ENCODE assay signal across 8 cellular contexts in the genomic region with DNA sequence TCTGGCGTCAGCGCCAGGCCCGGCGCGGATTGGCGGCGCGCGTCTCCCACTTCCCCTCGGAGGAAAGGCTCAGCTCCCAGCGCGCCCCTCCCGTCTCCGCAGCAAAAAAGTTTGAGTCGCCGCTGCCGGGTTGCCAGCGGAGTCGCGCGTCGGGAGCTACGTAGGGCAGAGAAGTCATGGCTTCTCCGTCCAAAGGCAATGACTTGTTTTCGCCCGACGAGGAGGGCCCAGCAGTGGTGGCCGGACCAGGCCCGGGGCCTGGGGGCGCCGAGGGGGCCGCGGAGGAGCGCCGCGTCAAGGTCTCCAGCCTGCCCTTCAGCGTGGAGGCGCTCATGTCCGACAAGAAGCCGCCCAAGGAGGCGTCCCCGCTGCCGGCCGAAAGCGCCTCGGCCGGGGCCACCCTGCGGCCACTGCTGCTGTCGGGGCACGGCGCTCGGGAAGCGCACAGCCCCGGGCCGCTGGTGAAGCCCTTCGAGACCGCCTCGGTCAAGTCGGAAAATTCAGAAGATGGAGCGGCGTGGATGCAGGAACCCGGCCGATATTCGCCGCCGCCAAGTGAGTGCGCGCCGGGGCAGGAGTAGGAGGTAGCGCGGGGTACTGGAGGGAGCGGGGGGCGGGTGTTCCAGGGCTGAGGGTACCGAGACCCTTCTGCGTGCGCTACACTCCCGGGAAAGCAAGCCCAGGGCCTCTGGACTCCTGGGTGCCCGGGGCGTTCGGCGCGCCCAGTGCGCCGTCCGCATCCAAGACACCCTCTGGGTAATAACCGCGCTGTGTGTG. TPM values are rescaled to one million over a fixed set of nuclear protein-coding genes. Genes with fewer than 3 reads are reported as not detected.
A peak's percentile ranks its signal among the peaks of the same experiment; 100 is the strongest.
DNase-seq lines count a peak whose midpoint lies in the region; ATAC-seq, FAIRE-seq and TF ChIP-seq lines count a peak whose summit lies in the region.

A gene (plus strand): TSS at position 99 of the 777 bp plus-strand sequence. CDS start 78 bp downstream, at position 177.

- peak within 1 kb of the TSS; percentile 89 for H2AFZ ChIP-seq in keratinocyte (ENCODE audit: control insufficient read depth, low read length)

- peak within 1 kb of the TSS; percentile 19 to 46 for H3K9ac ChIP-seq in colonic mucosa (ENCODE audit: low read depth in 2 of 2, low read length in 2 of 2)
- H3K9ac ChIP-seq in keratinocyte (ENCODE audit: control insufficient read depth, extremely low read depth, insufficient read depth, low read length) = peak within 1 kb of the TSS; percentile 69

- no peaks in the 10 kb centered on the region for H3K9me1 ChIP-seq in keratinocyte (ENCODE audit: control insufficient read depth, extremely low read depth, insufficient read depth, low read length)

- peak; percentile 73 for DNase-seq in GOT3 (lab: John Stamatoyannopoulos, UW)
- DNase-seq in SK-MEL-5 (ENCODE audit: low read depth, low spot score) = peak; percentile 85
- DNase-seq in colonic mucosa = peak; percentile 84
- peak; percentile 23 for DNase-seq in keratinocyte (ENCODE audit: low read depth, low spot score)
- DNase-seq in small intestine = peak; percentile 84
- DNase-seq in NCI-H2029 treated with DMSO at 0.1 percent for 48 hours (lab: John Stamatoyannopoulos, UW) = no peak

- intact Hi-C loops in colonic mucosa (cut with DNase I) = no loop called here

- H3K27ac ChIP-seq in colonic mucosa (no peak within 1 kb of the TSS), keratinocyte (ENCODE audit: control insufficient read depth, insufficient read depth, low read length) (no peak within 1 kb of the TSS), small intestine (ENCODE audit: low read depth in 1 of 2, low read length in 1 of 2) (no peak within 1 kb of the TSS)

- H3K9me3 ChIP-seq in colonic mucosa (no peaks in the 10 kb centered on the region), keratinocyte (ENCODE audit: control insufficient read depth, low read depth, low read length) (no peaks in the 10 kb centered on the region), small intestine (ENCODE audit: control insufficient read depth, low read depth) (no peaks in the 10 kb centered on the region)

- dilution Hi-C loops in keratinocyte (cut with MboI; ENCODE audit: extremely low pct_ligation_motif_present, low sequenced_read_pairs) = no loop called here

- TF ChIP-seq CTCF in colonic mucosa (IDR thresholded peaks at IDR 0.05) (no peak), keratinocyte (optimal IDR thresholded peaks at IDR 0.05 in 1 of 3, IDR thresholded peaks at IDR 0.05 in 1 of 3, conservative IDR thresholded peaks at IDR 0.05 in 1 of 3; ENCODE audit: extremely low read depth in 1 of 3, insufficient read depth in 2 of 3, low read length in 3 of 3) (no peak)

- in situ Hi-C loops in SK-MEL-5 (cut with HindIII; ENCODE audit: low pct_unique_long_range_greater_than_20kb, low sequenced_read_pairs) = no loop called here

- 3 to 6% (median 3%) methylated on average over 85 to 87 of the region's 87 CpGs for WGBS in small intestine, 3 donors

- no peak for ATAC-seq in GM19467 (IDR thresholded peaks at IDR 0.05; ENCODE audit: unreplicated experiment)
- no peak for ATAC-seq in HG03280 (IDR thresholded peaks at IDR 0.05; ENCODE audit: unreplicated experiment)

- H3K27me3 ChIP-seq in colonic mucosa (peaks cover 51% of the 10 kb centered on the region), keratinocyte (ENCODE audit: control insufficient read depth, extremely low read depth, insufficient read depth, low read length) (peaks cover 34% of the 10 kb centered on the region), small intestine (ENCODE audit: control insufficient read depth in 2 of 2, insufficient read depth in 2 of 2, low read length in 2 of 2) (peaks cover 14 to 46% of the 10 kb centered on the region in 2 donors)

- H4K20me1 ChIP-seq in keratinocyte (ENCODE audit: control insufficient read depth, extremely low read depth, insufficient read depth, low read length) = no peaks in the 10 kb centered on the region

- H3K4me2 ChIP-seq in keratinocyte (ENCODE audit: control insufficient read depth, extremely low read depth, insufficient read depth, low read depth, low read length) = peak within 1 kb of the TSS; percentile 94

- FAIRE-seq in keratinocyte (lab: Jason Lieb, UNC) (no peak), small intestine (lab: Jason Lieb, UNC) (no peak)

- no peaks in the 10 kb centered on the region for H3K36me3 ChIP-seq in colonic mucosa
- peaks cover 0 to 2% of the 10 kb centered on the region in 2 experiments for H3K36me3 ChIP-seq in keratinocyte (ENCODE audit: control insufficient read depth in 2 of 2, extremely low read depth in 1 of 2, insufficient read depth in 2 of 2, low read length in 2 of 2)
- H3K36me3 ChIP-seq in small intestine (ENCODE audit: control insufficient read depth in 2 of 2, insufficient read depth in 2 of 2, low read length in 2 of 2) = no peaks in the 10 kb centered on the region

- peaks cover 2% of the 10 kb centered on the region for H3K79me2 ChIP-seq in keratinocyte (ENCODE audit: control insufficient read depth, insufficient read depth, low read length)

- no peaks in the 10 kb centered on the region for H3K4me1 ChIP-seq in colonic mucosa
- H3K4me1 ChIP-seq in keratinocyte (ENCODE audit: control insufficient read depth, extremely low read depth, insufficient read depth, low read length) = peaks cover 21% of the 10 kb centered on the region
- H3K4me1 ChIP-seq in small intestine (ENCODE audit: control insufficient read depth in 2 of 2, insufficient read depth in 1 of 2, low read depth in 1 of 2, low read length in 1 of 2) = no peaks in the 10 kb centered on the region

- peak within 1 kb of the TSS; percentile 51 for H3K4me3 ChIP-seq in colonic mucosa
- peak within 1 kb of the TSS; percentile 80 to 82 (median 80) for H3K4me3 ChIP-seq in keratinocyte (ENCODE audit: control insufficient read depth in 2 of 3, extremely low read depth in 1 of 3, insufficient read depth in 2 of 3, low read depth in 1 of 3, low read length in 3 of 3)
- peak within 1 kb of the TSS; percentile 2 to 51 for H3K4me3 ChIP-seq in small intestine (ENCODE audit: low read depth in 1 of 2, low read length in 2 of 2)

RNA-seq across cellular contexts. Expression of the gene that starts here (rescaled TPM):
- total RNA-seq in SK-MEL-5 (2014; rRNA removed; shearing (Covaris generic)) = 2.0 and 3.5 TPM in 2 replicates
- 2.8 and 4.3 TPM in 2 replicates for polyA plus RNA-seq in SK-MEL-5 (2015; cell fraction: cytosol; rRNA removed)
- polyA plus RNA-seq in SK-MEL-5 (2015; cell fraction: nucleus; rRNA removed) = 1.3 and 1.7 TPM in 2 replicates
- under 1 TPM; 0.17 to 0.88 TPM for total RNA-seq in colonic mucosa
- polyA plus RNA-seq in keratinocyte (2.7 to 4.0 TPM (median 3.6 TPM) in 3 replicates), small intestine (under 1 TPM in 1 of 3 donors, not detected in 2; 0.46 TPM)
- 2.1 TPM for polyA plus RNA-seq in keratinocyte (2011; ENCODE audit: low read depth)
- 3.2 and 3.8 TPM in 2 replicates for polyA plus RNA-seq in keratinocyte (2011; cell fraction: cytosol; rRNA removed)
- polyA plus RNA-seq in keratinocyte (2011; cell fraction: nucleus; rRNA removed) = 3.3 and 4.1 TPM in 2 replicates
- 3.2 and 4.3 TPM in 2 replicates for polyA plus RNA-seq in keratinocyte (2012; ENCODE audit: low replicate concordance)
- 4.0 to 7.7 TPM (median 5.7 TPM) in 3 replicates for polyA minus RNA-seq in keratinocyte
- 3.5 TPM for polyA minus RNA-seq in keratinocyte (2011; cell fraction: cytosol; rRNA and poly(A)+ RNA removed)
- 2.0 and 2.3 TPM in 2 replicates for polyA minus RNA-seq in keratinocyte (2011; cell fraction: nucleus; rRNA and poly(A)+ RNA removed)

Comparison
In these comparisons a context has a peak if more than half of its experiments do, and no peak if none do; other contexts are left out.
1. Peak in DNase-seq, H3K4me3 ChIP-seq and H3K9ac ChIP-seq in colonic mucosa; RNA of the gene not detected or under 1 TPM.
2. Peak in DNase-seq and H3K4me3 ChIP-seq in small intestine; RNA of the gene not detected or under 1 TPM.
3. H3K4me3 ChIP-seq: peak in every context shown above with its lines; median percentile 80 in keratinocyte; 51 in colonic mucosa; 26 in small intestine.